In genomic region chr14:60720962-60721330, GRCh38 we compare ENCODE assay signal across 8 cellular contexts. TPM values are rescaled to one million over a fixed set of nuclear protein-coding genes. Genes with fewer than 3 reads are reported as not detected.
A peak's percentile ranks its signal among the peaks of the same experiment; 100 is the strongest.
DNase-seq lines count a peak whose midpoint lies in the region; ATAC-seq and TF ChIP-seq lines count a peak whose summit lies in the region.
"Had no signal": no experiment of that assay in that cellular context is flagged by ENCODE, and none has a peak within 500 bp of the region (broad histone marks: within the 10 kb centered on the region; RNA-seq: fewer than 3 reads in every experiment).

No MANE protein-coding gene starts in this region.

- H3F3A ChIP-seq in PC-3 (ENCODE audit: low read length, unreplicated experiment): no peaks in the 10 kb centered on the region

- in situ Hi-C loops in GM13976 (cut with MboI; ENCODE audit: low sequenced_read_pairs, unreplicated experiment): no loop called here

- peak overlapping the region; percentile 41 for H2AFZ ChIP-seq in PC-3 (ENCODE audit: low read length)

- peak overlapping the region; percentile 38 for H3K9ac ChIP-seq in PC-3 (ENCODE audit: low read length)

- H3K79me2 ChIP-seq in PC-3 (ENCODE audit: low read length): peaks cover 72% of the 10 kb centered on the region

- intact Hi-C loops in PC-3 (cut with micrococcal nuclease): loop anchor here (1.0 to 5.0 kb wide), 7 partner anchors 56 to 476 kb away; no protein-coding TSS in a partner anchor
- intact Hi-C loops in psoas muscle (cut with DNase I): loop anchor here (2.0 to 10.0 kb wide), 7 partner anchors 64 to 534 kb away; no protein-coding TSS in a partner anchor

- peaks cover 32% of the 10 kb centered on the region for H4K20me1 ChIP-seq in PC-3 (ENCODE audit: low read length)

- ATAC-seq in PC-3 (no peak), psoas muscle (no peak), GM19452 (IDR thresholded peaks at IDR 0.05; ENCODE audit: unreplicated experiment) (no peak), HG02623 (IDR thresholded peaks at IDR 0.05; ENCODE audit: unreplicated experiment) (no peak)

- WGBS in psoas muscle, 3 donors: 20 to 26% (median 20%) methylated on average over 4 of the region's 4 CpGs

- CTCF ChIA-PET in PC-3 (lab: Charles Lee): interaction anchor here (0.5 to 1.0 kb wide), 2 partner anchors 96 to 533 kb away, joined by 3 to 5 read pairs; no protein-coding TSS in a partner anchor

- no peaks in the 10 kb centered on the region for H3K27me3 ChIP-seq in PC-3 (ENCODE audit: low read length)
- no peaks in the 10 kb centered on the region for H3K27me3 ChIP-seq in psoas muscle (ENCODE audit: insufficient read depth in 3 of 3, low read length in 2 of 3)
- H3K27me3 ChIP-seq: adrenal gland had no signal

- H3K36me3 ChIP-seq in PC-3 (ENCODE audit: low read depth, low read length): peaks cover 24% of the 10 kb centered on the region
- peaks cover 0 to 41% of the 10 kb centered on the region in 2 donors for H3K36me3 ChIP-seq in psoas muscle (ENCODE audit: insufficient read depth in 1 of 2, low read depth in 1 of 2)
- H3K36me3 ChIP-seq: adrenal gland had no signal

- no peak overlapping the region for H3K27ac ChIP-seq in PC-3 (ENCODE audit: low read length)
- H3K27ac ChIP-seq in psoas muscle: peak overlapping the region; percentile 97

- POLR2A ChIA-PET in PC-3 (lab: Charles Lee; ENCODE audit: unreplicated experiment): interaction anchor here (0.5 to 1.5 kb wide), 5 partner anchors 37 to 493 kb away, joined by 3 to 39 read pairs (median 8); no protein-coding TSS in a partner anchor

- H3K4me2 ChIP-seq in PC-3 (ENCODE audit: low read length): peak overlapping the region; percentile 87

- H3K9me2 ChIP-seq in PC-3 (replicated peaks; ENCODE audit: low read length): no peaks in the 10 kb centered on the region

- DNase-seq in GM13976 (ENCODE audit: low spot score) (peak; percentile 10), PC-3 (no peak), epithelial cell of proximal tubule (ENCODE audit: low read depth) (no peak), psoas muscle (no peak), AML-193 (lab: John Stamatoyannopoulos, UW) (no peak)

- H3K4me1 ChIP-seq in PC-3 (ENCODE audit: insufficient read depth, low read length) (peaks cover 27% of the 10 kb centered on the region), psoas muscle (peaks cover 32% of the 10 kb centered on the region)

- no TSS peak for BruUV-seq in PC-3 (replicated peaks; lab: Mats Ljungman, UMichigan)

- H3K4me3 ChIP-seq in PC-3 (ENCODE audit: low read length): peak overlapping the region; percentile 86
- H3K4me3 ChIP-seq in epithelial cell of proximal tubule (ENCODE audit: low read depth, low read length): peak overlapping the region; percentile 83
- peak overlapping the region; percentile 96 for H3K4me3 ChIP-seq in psoas muscle

- H3K9me3 ChIP-seq in PC-3 (ENCODE audit: low read length) (no peaks in the 10 kb centered on the region), psoas muscle (no peaks in the 10 kb centered on the region)
- H3K9me3 ChIP-seq: adrenal gland had no signal

- TF ChIP-seq CTCF in GM13976 (IDR thresholded peaks at IDR 0.05; ENCODE audit: borderline replicate concordance, control extremely low read depth, extremely low read depth, insufficient read depth, missing control alignments) (no peak), PC-3 (conservative IDR thresholded peaks at IDR 0.05; ENCODE audit: low read depth, low read length) (no peak), epithelial cell of proximal tubule (conservative IDR thresholded peaks at IDR 0.05; ENCODE audit: low read depth, low read length) (no peak), psoas muscle (IDR thresholded peaks at IDR 0.05) (no peak)

RNA-seq across cellular contexts. Expression of gene SIX4, which starts 3.2 kb away (rescaled TPM):
- total RNA-seq in PC-3 (2014; rRNA removed) (29.2 and 33.2 TPM in 2 replicates), epithelial cell of proximal tubule (9.5 and 11.4 TPM in 2 replicates), psoas muscle (10 to 100 TPM; 24.8 to 44.8 (median 33.2) TPM)
- polyA plus RNA-seq in psoas muscle: 10 to 100 TPM in 2 of 3 donors, under 1 TPM in 1; 0.85 to 26.1 (median 13.9) TPM

RNA-seq across cellular contexts. Expression of gene MNAT1, which starts 13.6 kb away (rescaled TPM):
- total RNA-seq in PC-3 (2014; rRNA removed): 88.6 and 95.7 TPM in 2 replicates
- total RNA-seq in epithelial cell of proximal tubule: 57.2 and 75.4 TPM in 2 replicates
- total RNA-seq in psoas muscle: 10 to 100 TPM; 54.5 to 74.3 (median 57.2) TPM
- polyA plus RNA-seq in psoas muscle: 10 to 100 TPM; 24.0 to 62.8 (median 62.2) TPM
